11 cellular contexts compared by ENCODE assay signal in genomic region chr5:168916266-168916665, GRCh38.
DNase-seq lines count a peak whose midpoint lies in the region; ATAC-seq and TF ChIP-seq lines count a peak whose summit lies in the region.
"Had no signal": no experiment of that assay in that cellular context is flagged by ENCODE, and none has a peak within 500 bp of the region (broad histone marks: within the 10 kb centered on the region; RNA-seq: fewer than 3 reads in every experiment).

No MANE protein-coding gene starts in this region.

- no peak overlapping the region for H2AFZ ChIP-seq in mesenchymal stem cell (ENCODE audit: low read depth, low read length)

- H3K9ac ChIP-seq in mesenchymal stem cell (ENCODE audit: low read length) = peak overlapping the region; percentile 55

- H3K14ac ChIP-seq in mesenchymal stem cell (ENCODE audit: low read length in 2 of 2) = no peak overlapping the region

- no peak for ATAC-seq in GM18867 (IDR thresholded peaks at IDR 0.05; ENCODE audit: unreplicated experiment)

- H4K91ac ChIP-seq in mesenchymal stem cell (ENCODE audit: low read length) = no peak overlapping the region

- no peaks in the 10 kb centered on the region for H3K79me1 ChIP-seq in mesenchymal stem cell (replicated peaks; ENCODE audit: low read length, poor library complexity, severe bottlenecking)

- H2BK12ac ChIP-seq in mesenchymal stem cell (ENCODE audit: low read length in 2 of 2) = no peak overlapping the region

- no peak overlapping the region for H3K4ac ChIP-seq in mesenchymal stem cell (ENCODE audit: low read depth in 1 of 2, low read length in 2 of 2)

- H2AK5ac ChIP-seq in mesenchymal stem cell (ENCODE audit: low read length, severe bottlenecking) = no peak overlapping the region

- H3K4me1 ChIP-seq in mesenchymal stem cell (ENCODE audit: control insufficient read depth, insufficient read depth, low read depth, low read length) = no peaks in the 10 kb centered on the region
- peaks cover 0 to 6% of the 10 kb centered on the region in 2 donors for H3K4me1 ChIP-seq in thyroid gland

- 13% methylated on average over 5 of the region's 5 CpGs for WGBS in mesenchymal stem cell
- WGBS in thyroid gland, 2 donors = 66 to 68% methylated on average over 5 of the region's 5 CpGs

- H3K9me3 ChIP-seq in mesenchymal stem cell (ENCODE audit: control insufficient read depth, low read length) = no peaks in the 10 kb centered on the region
- H3K9me3 ChIP-seq in thyroid gland = no peaks in the 10 kb centered on the region

- no peak overlapping the region for H2BK120ac ChIP-seq in mesenchymal stem cell (ENCODE audit: low read depth, low read length)

- DNase-seq in NCI-H69 (lab: John Stamatoyannopoulos, UW) (peak; percentile 9), fibroblast of mammary gland (ENCODE audit: low read depth) (peak; percentile 46), mesenchymal stem cell (peak; percentile 28), thyroid gland (peak; percentile 17 to 30), GM13977 (ENCODE audit: low spot score) (no peak), NCI-H1105 (lab: John Stamatoyannopoulos, UW) (no peak), activated gamma-delta T cell treated with Interleukin-2 at 50 U/mL for 16 hours (no peak)
- DNase-seq: activated CD4-positive, alpha-beta T cell treated with anti-CD3 and anti-CD28 coated beads for 48 hours; NCI-H1694 had no signal

- H3K18ac ChIP-seq in mesenchymal stem cell (ENCODE audit: low read depth in 1 of 2, low read length in 2 of 2) = no peak overlapping the region

- no peak overlapping the region for H3K23ac ChIP-seq in mesenchymal stem cell (ENCODE audit: low read length in 2 of 2)

- H3K36me3 ChIP-seq in mesenchymal stem cell (ENCODE audit: control insufficient read depth in 1 of 2, insufficient read depth in 2 of 2, low read depth in 1 of 2, low read length in 2 of 2) (no peaks in the 10 kb centered on the region), thyroid gland (no peaks in the 10 kb centered on the region)

- no peak overlapping the region for H3K4me2 ChIP-seq in mesenchymal stem cell (ENCODE audit: low read length, poor library complexity, severe bottlenecking)

- intact Hi-C loops in thyroid gland (cut with DNase I) = no loop called here

- H2BK15ac ChIP-seq in mesenchymal stem cell (ENCODE audit: low read depth, poor library complexity, severe bottlenecking) = no peak overlapping the region

- H3K4me3 ChIP-seq in fibroblast of mammary gland (ENCODE audit: control insufficient read depth, low read depth, low read length) (no peak overlapping the region), mesenchymal stem cell (ENCODE audit: insufficient read depth in 1 of 2, low read depth in 1 of 2, low read length in 2 of 2) (peak overlapping the region in 1 of 2 experiments; percentile 20), thyroid gland (replicated peaks in 1 of 3) (no peak overlapping the region)

- H3K27ac ChIP-seq in mesenchymal stem cell (ENCODE audit: low read length, poor library complexity, severe bottlenecking) (no peak overlapping the region), thyroid gland (no peak overlapping the region)
- H3K27ac ChIP-seq: epithelial cell of prostate had no signal

- H3K27me3 ChIP-seq in mesenchymal stem cell (ENCODE audit: control insufficient read depth in 1 of 2, insufficient read depth in 1 of 2, low read length in 2 of 2) = peaks cover 0 to 30% of the 10 kb centered on the region in 2 experiments
- H3K27me3 ChIP-seq in thyroid gland = no peaks in the 10 kb centered on the region

- H2BK5ac ChIP-seq in mesenchymal stem cell (ENCODE audit: low read depth, low read length, poor library complexity, severe bottlenecking) = no peak overlapping the region

- in situ Hi-C loops in GM13977 (cut with MboI; ENCODE audit: low pct_unique_long_range_greater_than_20kb, low sequenced_read_pairs, unreplicated experiment) = no loop called here

- no peak for TF ChIP-seq POLR2A in thyroid gland (IDR thresholded peaks at IDR 0.05)

- H4K8ac ChIP-seq in mesenchymal stem cell (ENCODE audit: low read length) = no peak overlapping the region

- no peak for TF ChIP-seq CTCF in fibroblast of mammary gland (conservative IDR thresholded peaks at IDR 0.05; ENCODE audit: control insufficient read depth, insufficient read depth, low read depth, low read length)
- no peak for TF ChIP-seq CTCF in thyroid gland (IDR thresholded peaks at IDR 0.05)
- no peak for TF ChIP-seq CTCF in GM13977 (IDR thresholded peaks at IDR 0.05; ENCODE audit: extremely low read depth, insufficient read depth, missing control alignments)

Comparison
In these comparisons a context has a peak if more than half of its experiments do, and no peak if none do; other contexts are left out.
1. DNase-seq: peak in NCI-H69 (single experiment), fibroblast of mammary gland (single experiment), mesenchymal stem cell (single experiment) and thyroid gland (2 of 2); none in GM13977 (single experiment), NCI-H1105 (single experiment) and activated gamma-delta T cell treated with Interleukin-2 at 50 U/mL for 16 hours (single experiment).